ENCODE assay signal across 1 cellular context in genomic region chr9:38700695-38701094, GRCh38.
A peak's percentile ranks its signal among the peaks of the same experiment; 100 is the strongest.
TF ChIP-seq lines count a peak whose summit lies in the region.

No MANE protein-coding gene starts in this region.

TF ChIP-seq in HEK293, 187 proteins besides CTCF, POLR2A, EP300 and RAD21 (continued from another document):
- TF ChIP-seq, protein P1, sequence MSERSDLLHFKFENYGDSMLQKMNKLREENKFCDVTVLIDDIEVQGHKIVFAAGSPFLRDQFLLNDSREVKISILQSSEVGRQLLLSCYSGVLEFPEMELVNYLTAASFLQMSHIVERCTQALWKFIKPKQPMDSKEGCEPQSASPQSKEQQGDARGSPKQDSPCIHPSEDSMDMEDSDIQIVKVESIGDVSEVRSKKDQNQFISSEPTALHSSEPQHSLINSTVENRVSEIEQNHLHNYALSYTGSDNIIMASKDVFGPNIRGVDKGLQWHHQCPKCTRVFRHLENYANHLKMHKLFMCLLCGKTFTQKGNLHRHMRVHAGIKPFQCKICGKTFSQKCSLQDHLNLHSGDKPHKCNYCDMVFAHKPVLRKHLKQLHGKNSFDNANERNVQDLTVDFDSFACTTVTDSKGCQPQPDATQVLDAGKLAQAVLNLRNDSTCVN (tag by site-specific recombination; optimal IDR thresholded peaks at IDR 0.05), result no peak
- TF ChIP-seq ZNF473 (tag by site-specific recombination; IDR thresholded peaks at IDR 0.05), result no peak
- TF ChIP-seq ZBTB17 (tag by site-specific recombination; IDR thresholded peaks at IDR 0.05), result peak; percentile 58; the same call in 1 of the 2 replicates
- TF ChIP-seq ZNF366 (tag by site-specific recombination; conservative IDR thresholded peaks at IDR 0.05), result peak; percentile 73
- TF ChIP-seq SCRT1 (tag by site-specific recombination; IDR thresholded peaks at IDR 0.05; ENCODE audit: borderline replicate concordance), result peak; percentile 78; the same call in 1 of the 2 replicates
- no peak for TF ChIP-seq ZNF146 (tag by site-specific recombination; IDR thresholded peaks at IDR 0.05)
- TF ChIP-seq ZFP3 (tag by site-specific recombination; IDR thresholded peaks at IDR 0.05; ENCODE audit: low read depth), result no peak
- TF ChIP-seq ZNF510 (tag by site-specific recombination; IDR thresholded peaks at IDR 0.05; ENCODE audit: insufficient replicate concordance), result no peak
- peak; percentile 95 for TF ChIP-seq ZFP69B (tag by site-specific recombination; IDR thresholded peaks at IDR 0.05)
